15 cellular contexts compared by ENCODE assay signal in the genomic region with DNA sequence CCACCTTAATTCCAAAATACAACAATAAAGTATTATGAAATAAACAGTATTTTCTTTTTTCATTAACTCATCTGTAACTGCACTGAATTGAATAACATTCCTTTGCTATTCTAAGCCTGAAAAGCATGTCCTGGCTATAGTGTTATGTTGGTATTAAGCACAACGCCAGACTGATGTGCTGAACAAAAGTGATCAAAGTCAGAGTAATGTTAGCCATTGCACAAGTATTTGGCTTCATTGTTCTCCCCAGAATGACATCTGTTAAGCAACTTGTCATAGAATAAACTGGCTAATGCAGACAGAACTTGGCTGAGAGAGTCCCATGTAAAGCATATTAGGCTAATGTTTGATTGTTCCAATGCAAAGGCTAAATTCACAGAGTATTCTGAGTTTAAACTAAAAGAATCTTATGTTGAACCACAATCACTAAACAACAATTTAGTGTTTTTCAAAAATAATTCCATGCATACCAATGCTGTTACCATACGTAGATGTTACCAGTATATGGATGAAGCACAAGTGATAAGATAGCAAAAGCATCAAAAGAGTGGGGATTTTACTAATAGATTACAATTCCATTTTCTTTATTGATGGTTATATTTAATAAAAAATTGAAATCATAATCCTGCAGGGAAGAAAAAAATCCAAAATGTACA.
DNase-seq lines count a peak whose midpoint lies in the region; ATAC-seq and TF ChIP-seq lines count a peak whose summit lies in the region.
"Had no signal": no experiment of that assay in that cellular context is flagged by ENCODE, and none has a peak within 500 bp of the region (broad histone marks: within the 10 kb centered on the region; RNA-seq: fewer than 3 reads in every experiment).

No MANE protein-coding gene starts in this region.

- peaks cover 5% of the 10 kb centered on the region for H4K20me1 ChIP-seq in smooth muscle cell (ENCODE audit: low read depth)

- 42% methylated on average over 2 of the region's 2 CpGs for WGBS in smooth muscle cell (ENCODE audit: low lambda C conversion rate)

- TF ChIP-seq CTCF in cardiac fibroblast (IDR thresholded peaks at IDR 0.05; ENCODE audit: low read depth, low read length) (no peak), smooth muscle cell (IDR thresholded peaks at IDR 0.05; ENCODE audit: borderline replicate concordance, insufficient read depth, poor library complexity, severe bottlenecking) (no peak)

- DNase-seq in HCEC 1CT (peak; percentile 39), cardiac fibroblast (ENCODE audit: low read depth in 2 of 2) (peak; percentile 33 to 78), left lobe of liver (ENCODE audit: low spot score) (no peak), smooth muscle cell (lab: John Stamatoyannopoulos, UW; ENCODE audit: unreplicated experiment) (no peak), germinal center (ENCODE audit: low spot score) (no peak)
- DNase-seq in stimulated activated naive CD8-positive, alpha-beta T cell treated with anti-CD3 and anti-CD28 coated beads, Interleukin-15, Interleukin-2, amounts not matched to agents 100 U/mL and 50 U/mL, for 24 hours: no peak
- DNase-seq: C1 segment of cervical spinal cord, foreskin melanocyte, NCI-H2081 treated with DMSO at 0.1 percent for 48 hours, NCI-H748 treated with DMSO at 0.1 percent for 48 hours, RPMI8226, T-helper 2 cell had no signal

- no peak overlapping the region for H3K9ac ChIP-seq in smooth muscle cell (ENCODE audit: low read depth)

- ATAC-seq in left lobe of liver (peak; percentile 43), GM21423 (IDR thresholded peaks at IDR 0.05; ENCODE audit: unreplicated experiment) (no peak)
- ATAC-seq in stimulated activated naive CD8-positive, alpha-beta T cell treated with anti-CD3 and anti-CD28 coated beads, Interleukin-15, Interleukin-2, amounts not matched to agents 100 U/mL and 50 U/mL, for 24 hours: no peak
- ATAC-seq: GM12878 had no signal

- H3K27me3 ChIP-seq in smooth muscle cell (ENCODE audit: low read depth): no peaks in the 10 kb centered on the region

- H3K36me3 ChIP-seq in smooth muscle cell (ENCODE audit: low read depth): no peaks in the 10 kb centered on the region

- H3K4me3 ChIP-seq in cardiac fibroblast (replicated peaks in 1 of 2; ENCODE audit: low read depth in 2 of 2, low read length in 2 of 2) (no peak overlapping the region), smooth muscle cell (no peak overlapping the region)
- H3K4me3 ChIP-seq: coronary artery, GM12878 had no signal

- no peaks in the 10 kb centered on the region for H3K79me2 ChIP-seq in smooth muscle cell (ENCODE audit: low read depth)

- H3K27ac ChIP-seq in smooth muscle cell (ENCODE audit: low read depth): no peak overlapping the region
- H3K27ac ChIP-seq: coronary artery had no signal

- no peaks in the 10 kb centered on the region for H3K9me3 ChIP-seq in smooth muscle cell (replicated peaks; ENCODE audit: low read depth)

- no peaks in the 10 kb centered on the region for H3F3A ChIP-seq in smooth muscle cell (ENCODE audit: low read depth)

- H2AFZ ChIP-seq in smooth muscle cell (ENCODE audit: low read depth): no peak overlapping the region

- peak overlapping the region; percentile 21 for H3K4me2 ChIP-seq in smooth muscle cell

- H3K4me1 ChIP-seq in smooth muscle cell (ENCODE audit: low read depth): peaks cover 26% of the 10 kb centered on the region

Comparison
In these comparisons a context has a peak if more than half of its experiments do, and no peak if none do; other contexts are left out.
1. DNase-seq: peak in HCEC 1CT (single experiment) and cardiac fibroblast (2 of 2); none in left lobe of liver (single experiment), smooth muscle cell (single experiment), stimulated activated naive CD8-positive, alpha-beta T cell treated with anti-CD3 and anti-CD28 coated beads, Interleukin-15, Interleukin-2, amounts not matched to agents 100 U/mL and 50 U/mL, for 24 hours (single experiment) and germinal center (single experiment).